8 cellular contexts compared by ENCODE assay signal in the genomic region with DNA sequence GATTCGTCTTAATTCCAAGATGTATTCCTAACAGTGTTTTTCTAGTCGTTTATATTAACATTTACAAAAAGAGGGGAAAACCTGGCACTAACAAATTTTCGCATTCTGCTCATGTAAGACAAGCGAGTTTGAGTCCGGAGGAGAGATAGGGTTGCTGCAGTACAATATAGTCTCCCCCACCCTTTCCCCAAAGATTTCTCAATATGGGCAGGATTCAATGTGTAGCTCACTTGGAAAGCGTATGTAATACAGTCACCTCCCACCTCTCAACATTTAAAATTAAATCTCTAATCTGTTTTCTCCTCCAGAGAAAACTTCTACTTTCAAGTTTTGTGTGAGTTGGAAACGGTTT. TPM values are rescaled to one million over a fixed set of nuclear protein-coding genes. Genes with fewer than 3 reads are reported as not detected.
DNase-seq lines count a peak whose midpoint lies in the region; ATAC-seq and TF ChIP-seq lines count a peak whose summit lies in the region.

No MANE protein-coding gene starts in this region.

- H3K27me3 ChIP-seq in BE2C (no peaks in the 10 kb centered on the region), adrenal gland (no peaks in the 10 kb centered on the region)

- ATAC-seq in GM21390 (IDR thresholded peaks at IDR 0.05; ENCODE audit: unreplicated experiment) = no peak

- intact Hi-C loops in adrenal gland (cut with DNase I) = no loop called here

- peak overlapping the region; percentile 23 to 94 (median 84) for H3K27ac ChIP-seq in adrenal gland

- DNase-seq in BE2C (no peak), HuH-7 (ENCODE audit: low spot score) (peak; percentile 47), adrenal gland (no peak), hepatic stellate cell (ENCODE audit: low spot score) (peak; percentile 15), skeletal muscle cell (ENCODE audit: low read depth) (no peak), NCI-H1417 (lab: John Stamatoyannopoulos, UW) (no peak)
- DNase-seq in activated CD8-positive, alpha-beta memory T cell treated with anti-CD3 and anti-CD28 coated beads, Interleukin-2, amount 50 U/mL, for 48 hours = no peak

- H3K36me3 ChIP-seq in BE2C (no peaks in the 10 kb centered on the region), adrenal gland (replicated peaks in 1 of 2) (no peaks in the 10 kb centered on the region)

- H3K9me3 ChIP-seq in BE2C = no peaks in the 10 kb centered on the region
- H3K9me3 ChIP-seq in adrenal gland (replicated peaks in 1 of 3) = no peaks in the 10 kb centered on the region

- 19 to 22% (median 19%) methylated on average over 7 of the region's 7 CpGs for WGBS in adrenal gland, 4 donors

- H3K4me1 ChIP-seq in BE2C (no peaks in the 10 kb centered on the region; the same call in none of the 2 replicates), adrenal gland (replicated peaks in 1 of 2) (peaks cover 22 to 50% of the 10 kb centered on the region in 2 donors)

- H3K4me3 ChIP-seq in BE2C (ENCODE audit: low read depth, low read length) (peak overlapping the region; percentile 87), adrenal gland (peak overlapping the region; percentile 9 to 66 (median 43)), skeletal muscle cell (ENCODE audit: low read depth, low read length) (peak overlapping the region; percentile 88)

- no peak for TF ChIP-seq CTCF in BE2C (IDR thresholded peaks at IDR 0.05; ENCODE audit: low read depth, low read length)
- TF ChIP-seq CTCF in adrenal gland (IDR thresholded peaks at IDR 0.05) = no peak

- TF ChIP-seq POLR2A in adrenal gland (IDR thresholded peaks at IDR 0.05) = no peak

RNA-seq across cellular contexts. Expression of a gene that starts 57.9 kb away (rescaled TPM):
- 190 TPM for polyA plus RNA-seq in BE2C (2012; ENCODE audit: insufficient read depth, insufficient read length, low read depth)
- total RNA-seq in adrenal gland = 10 to 100 TPM; 16.2 to 48.6 (median 27.4) TPM
- 10 to 100 TPM; 31.0 to 75.6 (median 31.9) TPM for polyA plus RNA-seq in adrenal gland

Comparison
In these comparisons a context has a peak if more than half of its experiments do, and no peak if none do; other contexts are left out.
1. DNase-seq: peak in HuH-7 (single experiment) and hepatic stellate cell (single experiment); none in BE2C (single experiment), adrenal gland (0 of 7), skeletal muscle cell (single experiment), NCI-H1417 (0 of 3) and activated CD8-positive, alpha-beta memory T cell treated with anti-CD3 and anti-CD28 coated beads, Interleukin-2, amount 50 U/mL, for 48 hours (single experiment).
2. Peak in every context shown above with its lines, with median percentiles within 50 percentile points of each other: H3K4me3 ChIP-seq.